Comparison of ENCODE assay signal across 10 cellular contexts in genomic region chr11:27718853-27719574, GRCh38. TPM values are rescaled to one million over a fixed set of nuclear protein-coding genes. Genes with fewer than 3 reads are reported as not detected.
DNase-seq lines count a peak whose midpoint lies in the region; ATAC-seq and TF ChIP-seq lines count a peak whose summit lies in the region.
"Had no signal": no experiment of that assay in that cellular context is flagged by ENCODE, and none has a peak within 500 bp of the region (broad histone marks: within the 10 kb centered on the region; RNA-seq: fewer than 3 reads in every experiment).

No MANE protein-coding gene starts in this region.

- H3K9me3 ChIP-seq in tibial nerve, result no peaks in the 10 kb centered on the region
- H3K9me3 ChIP-seq: ovary had no signal

- ATAC-seq in HG02938 (IDR thresholded peaks at IDR 0.05; ENCODE audit: unreplicated experiment) (no peak), GM21423 (IDR thresholded peaks at IDR 0.05; ENCODE audit: unreplicated experiment) (no peak)

- peak overlapping the region; percentile 72 for H3K4me3 ChIP-seq in astrocyte of the cerebellum (ENCODE audit: low read depth, low read length)
- H3K4me3 ChIP-seq in tibial nerve, result peak overlapping the region; percentile 23 to 44 (median 38)
- H3K4me3 ChIP-seq: BLaER1, ovary had no signal

- in situ Hi-C loops in astrocyte of the cerebellum (cut with HindIII; ENCODE audit: low sequenced_read_pairs), result no loop called here

- H3K36me3 ChIP-seq in tibial nerve, result no peaks in the 10 kb centered on the region
- H3K36me3 ChIP-seq: BLaER1, ovary had no signal

- TF ChIP-seq POLR2A in tibial nerve (IDR thresholded peaks at IDR 0.05), result no peak

- no peak overlapping the region for H3K27ac ChIP-seq in tibial nerve
- H3K27ac ChIP-seq: BLaER1, ovary had no signal

- WGBS in tibial nerve, 2 donors, result 2 to 4% methylated on average over 17 to 52 of the region's 57 CpGs

- TF ChIP-seq EP300 in tibial nerve (IDR thresholded peaks at IDR 0.05), result no peak

- H3K4me1 ChIP-seq in tibial nerve, result peaks cover 0 to 44% (median 12%) of the 10 kb centered on the region in 4 donors
- H3K4me1 ChIP-seq: BLaER1 had no signal

- no peak for TF ChIP-seq CTCF in astrocyte of the cerebellum (IDR thresholded peaks at IDR 0.05; ENCODE audit: low read depth, low read length, missing control alignments)
- no peak for TF ChIP-seq CTCF in tibial nerve (IDR thresholded peaks at IDR 0.05)

- H3K27me3 ChIP-seq in tibial nerve, result peaks cover 2 to 66% of the 10 kb centered on the region in 2 donors
- H3K27me3 ChIP-seq: BLaER1, ovary had no signal

- DNase-seq in NCI-H2081 (lab: John Stamatoyannopoulos, UW) (peak; percentile 24 to 71), NCI-H2081 treated with DMSO at 0.1 percent for 48 hours (lab: John Stamatoyannopoulos, UW) (no peak), astrocyte of the cerebellum (ENCODE audit: low read depth) (no peak), iPS-NIHi7 (ENCODE audit: extremely low spot score) (peak; percentile 64), tibial nerve (ENCODE audit: low spot score in 2 of 2) (no peak), T-helper 1 cell (no peak)

RNA-seq across cellular contexts. Expression of gene BDNF, which starts 18.8 kb away (rescaled TPM):
- under 1 TPM in 1 of 4 donors, not detected in 3; 0.30 TPM for total RNA-seq in tibial nerve

Comparison
In these comparisons a context has a peak if more than half of its experiments do, and no peak if none do; other contexts are left out.
1. DNase-seq: peak in NCI-H2081 (2 of 2) and iPS-NIHi7 (single experiment); none in NCI-H2081 treated with DMSO at 0.1 percent for 48 hours (single experiment), astrocyte of the cerebellum (single experiment), tibial nerve (0 of 2) and T-helper 1 cell (0 of 5).